Comparison of ENCODE assay signal across 8 cellular contexts in genomic region chr13:94595006-94595942, GRCh38. TPM values are rescaled to one million over a fixed set of nuclear protein-coding genes. Genes with fewer than 3 reads are reported as not detected.
DNase-seq lines count a peak whose midpoint lies in the region; ATAC-seq and TF ChIP-seq lines count a peak whose summit lies in the region.

No MANE protein-coding gene starts in this region.

- H3K27ac Mint-ChIP-seq in activated CD4-positive, alpha-beta memory T cell treated with anti-CD3 and anti-CD28 coated beads, Interleukin-2, amount 10 ng/mL, durations not matched to agents 7 days and 5 days, result peak overlapping the region; percentile 87
- peak overlapping the region; percentile 91 to 96 (median 94) for H3K27ac Mint-ChIP-seq in naive thymus-derived CD8-positive, alpha-beta T cell

- H3K4me1 ChIP-seq in Karpas-422 (ENCODE audit: low read length), result peaks cover 23% of the 10 kb centered on the region

- TF ChIP-seq CTCF in GM10266 (IDR thresholded peaks at IDR 0.05; ENCODE audit: control insufficient read depth, insufficient read depth, low read depth, missing control alignments) (no peak), epithelial cell of proximal tubule (conservative IDR thresholded peaks at IDR 0.05; ENCODE audit: low read depth, low read length) (no peak)

- H3K9me2 ChIP-seq in Karpas-422 (replicated peaks; ENCODE audit: insufficient read depth, low read length), result no peaks in the 10 kb centered on the region

- no peaks in the 10 kb centered on the region for H3K27me3 ChIP-seq in Karpas-422 (ENCODE audit: low read length)

- ATAC-seq in GM21825 (IDR thresholded peaks at IDR 0.05; ENCODE audit: unreplicated experiment), result peak; percentile 53
- ATAC-seq in naive thymus-derived CD8-positive, alpha-beta T cell, result peak; percentile 52 to 59

- peak overlapping the region; percentile 99 for H3K4me2 ChIP-seq in Karpas-422 (ENCODE audit: low read depth, low read length, poor library complexity, severe bottlenecking)

- peaks cover 10% of the 10 kb centered on the region; the same call in 1 of the 2 replicates for H4K20me1 ChIP-seq in Karpas-422 (ENCODE audit: insufficient read depth, low read depth, low read length)

- H3K4me3 ChIP-seq in Karpas-422 (ENCODE audit: low read length) (peak overlapping the region; percentile 82), epithelial cell of proximal tubule (ENCODE audit: low read depth, low read length) (peak overlapping the region; percentile 99)

- CTCF ChIA-PET in activated CD4-positive, alpha-beta memory T cell treated with anti-CD3 and anti-CD28 coated beads, Interleukin-2, amount 10 ng/mL, durations not matched to agents 7 days and 5 days (lab: Charles Lee), result interaction anchor here (0.8 to 2.4 kb wide), 11 partner anchors 9 to 594 kb away, joined by 3 to 23 read pairs (median 5); no protein-coding TSS in a partner anchor

- peaks cover 30% of the 10 kb centered on the region for H3K36me3 Mint-ChIP-seq in activated CD4-positive, alpha-beta memory T cell treated with anti-CD3 and anti-CD28 coated beads, Interleukin-2, amount 10 ng/mL, durations not matched to agents 7 days and 5 days (ENCODE audit: low read depth)
- peaks cover 0 to 28% (median 14%) of the 10 kb centered on the region in 3 donors for H3K36me3 Mint-ChIP-seq in naive thymus-derived CD8-positive, alpha-beta T cell

- peaks cover 59% of the 10 kb centered on the region for H3K79me2 ChIP-seq in Karpas-422 (ENCODE audit: low read length)

- peaks cover 32% of the 10 kb centered on the region; the same call in 1 of the 2 replicates for H3K36me3 ChIP-seq in Karpas-422 (ENCODE audit: insufficient read depth, low read length)

- no peaks in the 10 kb centered on the region for H3K27me3 Mint-ChIP-seq in activated CD4-positive, alpha-beta memory T cell treated with anti-CD3 and anti-CD28 coated beads, Interleukin-2, amount 10 ng/mL, durations not matched to agents 7 days and 5 days
- H3K27me3 Mint-ChIP-seq in naive thymus-derived CD8-positive, alpha-beta T cell, result no peaks in the 10 kb centered on the region

- H3K9me3 ChIP-seq in Karpas-422 (ENCODE audit: low read length), result no peaks in the 10 kb centered on the region

- DNase-seq in GM10266 (ENCODE audit: extremely low spot score) (peak; percentile 22), Karpas-422 (peak; percentile 73), epithelial cell of proximal tubule (ENCODE audit: low read depth) (no peak), amniotic stem cell (lab: John Stamatoyannopoulos, UW) (no peak), NCI-H1436 treated with DMSO at 0.1 percent for 48 hours (lab: John Stamatoyannopoulos, UW) (no peak)
- peak; percentile 54 for DNase-seq in activated CD4-positive, alpha-beta memory T cell treated with anti-CD3 and anti-CD28 coated beads, Interleukin-2, amount 10 ng/mL, durations not matched to agents 7 days and 5 days
- DNase-seq in naive thymus-derived CD8-positive, alpha-beta T cell, result peak in 3 of 10 donors; percentile 5 to 29 (median 9)

- POLR2A ChIA-PET in activated CD4-positive, alpha-beta memory T cell treated with anti-CD3 and anti-CD28 coated beads, Interleukin-2, amount 10 ng/mL, durations not matched to agents 7 days and 5 days (lab: Charles Lee), result interaction anchor here (0.7 to 2.2 kb wide), 17 partner anchors 8 to 1081 kb away, joined by 3 to 83 read pairs (median 5); partner anchors contain the start of gene DNAJC3
- POLR2A ChIA-PET in naive thymus-derived CD8-positive, alpha-beta T cell (lab: Charles Lee), result interaction anchor here (0.6 to 3.4 kb wide), 10 partner anchors 10 to 678 kb away, joined by 3 to 62 read pairs (median 3); no protein-coding TSS in a partner anchor

- H3K27ac ChIP-seq in Karpas-422 (ENCODE audit: low read length), result peak overlapping the region; percentile 49

- peak overlapping the region; percentile 90 for H3K9ac ChIP-seq in Karpas-422 (ENCODE audit: low read length)

- H3K9me3 Mint-ChIP-seq in activated CD4-positive, alpha-beta memory T cell treated with anti-CD3 and anti-CD28 coated beads, Interleukin-2, amount 10 ng/mL, durations not matched to agents 7 days and 5 days, result no peaks in the 10 kb centered on the region
- H3K9me3 Mint-ChIP-seq in naive thymus-derived CD8-positive, alpha-beta T cell, result no peaks in the 10 kb centered on the region

- H3K4me3 Mint-ChIP-seq in activated CD4-positive, alpha-beta memory T cell treated with anti-CD3 and anti-CD28 coated beads, Interleukin-2, amount 10 ng/mL, durations not matched to agents 7 days and 5 days, result peak overlapping the region; percentile 86
- H3K4me3 Mint-ChIP-seq in naive thymus-derived CD8-positive, alpha-beta T cell, result peak overlapping the region; percentile 89 to 98 (median 94)

- H3K4me1 Mint-ChIP-seq in activated CD4-positive, alpha-beta memory T cell treated with anti-CD3 and anti-CD28 coated beads, Interleukin-2, amount 10 ng/mL, durations not matched to agents 7 days and 5 days, result peaks cover 40% of the 10 kb centered on the region
- peaks cover 18 to 48% (median 37%) of the 10 kb centered on the region in 4 donors for H3K4me1 Mint-ChIP-seq in naive thymus-derived CD8-positive, alpha-beta T cell

- peak overlapping the region; percentile 13; the same call in 1 of the 2 replicates for H2AFZ ChIP-seq in Karpas-422 (ENCODE audit: low read length)

RNA-seq across cellular contexts. Expression of gene TGDS, which starts 0.7 kb away (rescaled TPM):
- total RNA-seq in Karpas-422 (2014; rRNA removed; shearing (Covaris generic); ENCODE audit: low replicate concordance), result 15.5 and 26.2 TPM in 2 replicates
- total RNA-seq in activated CD4-positive, alpha-beta memory T cell treated with anti-CD3 and anti-CD28 coated beads, Interleukin-2, amount 10 ng/mL, durations not matched to agents 7 days and 5 days, result 10 to 100 TPM; 18.3 to 19.7 TPM
- total RNA-seq in epithelial cell of proximal tubule, result 12.2 and 13.8 TPM in 2 replicates
- total RNA-seq in naive thymus-derived CD8-positive, alpha-beta T cell, result 10 to 100 TPM; 16.3 to 16.7 TPM
- polyA plus RNA-seq in naive thymus-derived CD8-positive, alpha-beta T cell, result 10 to 100 TPM in 2 of 3 donors, 1 to 10 TPM in 1; 8.5 to 14.4 (median 13.2) TPM

RNA-seq across cellular contexts. Expression of gene GPR180, which starts 6.4 kb away (rescaled TPM):
- total RNA-seq in Karpas-422 (2014; rRNA removed; shearing (Covaris generic); ENCODE audit: low replicate concordance), result 6.2 and 11.5 TPM in 2 replicates
- 1 to 10 TPM; 7.8 to 8.0 TPM for total RNA-seq in activated CD4-positive, alpha-beta memory T cell treated with anti-CD3 and anti-CD28 coated beads, Interleukin-2, amount 10 ng/mL, durations not matched to agents 7 days and 5 days
- 8.2 and 9.8 TPM in 2 replicates for total RNA-seq in epithelial cell of proximal tubule
- total RNA-seq in naive thymus-derived CD8-positive, alpha-beta T cell, result 1 to 10 TPM; 3.1 to 3.4 TPM
- 1 to 10 TPM in 2 of 3 donors, under 1 TPM in 1; 0.96 to 1.8 (median 1.1) TPM for polyA plus RNA-seq in naive thymus-derived CD8-positive, alpha-beta T cell

Comparison
In these comparisons a context has a peak if more than half of its experiments do, and no peak if none do; other contexts are left out.
1. DNase-seq: peak in GM10266 (single experiment), Karpas-422 (single experiment) and activated CD4-positive, alpha-beta memory T cell treated with anti-CD3 and anti-CD28 coated beads, Interleukin-2, amount 10 ng/mL, durations not matched to agents 7 days and 5 days (single experiment); none in epithelial cell of proximal tubule (single experiment), amniotic stem cell (single experiment) and NCI-H1436 treated with DMSO at 0.1 percent for 48 hours (single experiment).